Comparison of ENCODE assay signal across 20 cellular contexts in genomic region chr5:135315394-135315793, GRCh38.
"Had no signal": no experiment of that assay in that cellular context is flagged by ENCODE, and none has a peak within 500 bp of the region (broad histone marks: within the 10 kb centered on the region; RNA-seq: fewer than 3 reads in every experiment).

No MANE protein-coding gene starts in this region.

- H3K4me3 Mint-ChIP-seq: central memory CD8-positive, alpha-beta T cell; immature natural killer cell; naive thymus-derived CD4-positive, alpha-beta T cell; neural progenitor cell had no signal

- DNase-seq: activated CD4-positive, alpha-beta T cell treated with anti-CD3 and anti-CD28 coated beads for 48 hours; activated CD4-positive, CD25-positive, alpha-beta regulatory T cell; activated T-cell treated with anti-CD3 and anti-CD28 coated beads, Interleukin-2, amount 50 U/mL, for 1 hour; effector memory CD4-positive, alpha-beta T cell; glutamatergic neuron; immature natural killer cell; lower lobe of right lung; naive thymus-derived CD4-positive, alpha-beta T cell; retina; stimulated activated CD4-positive, alpha-beta T cell treated with anti-CD3 and anti-CD28 coated beads, Interleukin-4, amount 100 ng/mL, for 4 hours; stimulated activated naive CD8-positive, alpha-beta T cell treated with anti-CD3 and anti-CD28 coated beads, Interleukin-15, Interleukin-2, amounts not matched to agents 100 U/mL and 50 U/mL, for 24 hours; T-helper 1 cell; T-helper 9 cell; upper lobe of right lung had no signal

- H3K4me1 Mint-ChIP-seq: central memory CD8-positive, alpha-beta T cell; neural progenitor cell had no signal

- ATAC-seq: activated naive CD4-positive, alpha-beta T cell treated with anti-CD3 and anti-CD28 coated beads, Interleukin-2, amount 50 U/mL, for 72 hours; esophagus mucosa; left lobe of liver; lower lobe of right lung; naive thymus-derived CD4-positive, alpha-beta T cell; stimulated activated naive CD8-positive, alpha-beta T cell treated with anti-CD3 and anti-CD28 coated beads, Interleukin-15, Interleukin-2, amounts not matched to agents 100 U/mL and 50 U/mL, for 24 hours; upper lobe of right lung had no signal

- H3K27ac Mint-ChIP-seq: activated naive CD4-positive, alpha-beta T cell treated with anti-CD3 and anti-CD28 coated beads, Interleukin-2, amount 50 U/mL, for 72 hours; immature natural killer cell; neural progenitor cell; progenitor cell of endocrine pancreas had no signal

- H3K27me3 Mint-ChIP-seq: central memory CD8-positive, alpha-beta T cell; naive thymus-derived CD4-positive, alpha-beta T cell had no signal

- H3K36me3 Mint-ChIP-seq: activated naive CD4-positive, alpha-beta T cell treated with anti-CD3 and anti-CD28 coated beads, Interleukin-2, amount 50 U/mL, for 72 hours; neural progenitor cell had no signal

- H3K9me3 Mint-ChIP-seq: activated naive CD4-positive, alpha-beta T cell treated with anti-CD3 and anti-CD28 coated beads, Interleukin-2, amount 50 U/mL, for 72 hours; central memory CD8-positive, alpha-beta T cell; immature natural killer cell; naive thymus-derived CD4-positive, alpha-beta T cell; neural progenitor cell had no signal
